In the genomic region with DNA sequence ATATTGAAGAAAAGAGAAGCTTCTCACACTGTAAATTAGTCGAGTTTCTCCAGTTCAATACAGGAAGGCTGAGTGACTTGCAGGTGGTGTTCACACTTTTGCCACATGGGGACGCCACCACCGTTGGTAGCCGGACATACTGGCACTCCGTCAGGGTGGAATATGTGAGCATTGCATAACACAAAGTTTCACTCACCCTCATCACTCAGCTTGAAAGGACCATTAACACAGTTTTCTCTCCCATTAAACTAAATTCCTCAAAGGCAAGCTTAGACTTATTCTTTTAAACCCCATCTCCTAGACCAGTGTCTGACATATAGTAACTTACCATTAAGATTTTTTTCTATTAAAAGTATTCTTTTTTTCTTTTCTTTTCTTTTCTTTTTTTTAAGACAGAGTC, we compare ENCODE assay signal across 1 cellular context.
A peak's percentile ranks its signal among the peaks of the same experiment; 100 is the strongest.
TF ChIP-seq lines count a peak whose summit lies in the region.

No MANE protein-coding gene starts in this region.

TF ChIP-seq in HepG2, 621 proteins besides CTCF, POLR2A, EP300 and RAD21 (continued from another document and continues in another):
- no peak for TF ChIP-seq ZFP36L1 (CRISPR knock-in tag; IDR thresholded peaks at IDR 0.05)
- TF ChIP-seq ZNF318 (CRISPR knock-in tag; IDR thresholded peaks at IDR 0.05): no peak
- no peak for TF ChIP-seq ZNF414 (CRISPR knock-in tag; IDR thresholded peaks at IDR 0.05)
- no peak for TF ChIP-seq ZNF180 (CRISPR knock-in tag; IDR thresholded peaks at IDR 0.05; ENCODE audit: borderline replicate concordance, low read depth)
- TF ChIP-seq, protein P1, sequence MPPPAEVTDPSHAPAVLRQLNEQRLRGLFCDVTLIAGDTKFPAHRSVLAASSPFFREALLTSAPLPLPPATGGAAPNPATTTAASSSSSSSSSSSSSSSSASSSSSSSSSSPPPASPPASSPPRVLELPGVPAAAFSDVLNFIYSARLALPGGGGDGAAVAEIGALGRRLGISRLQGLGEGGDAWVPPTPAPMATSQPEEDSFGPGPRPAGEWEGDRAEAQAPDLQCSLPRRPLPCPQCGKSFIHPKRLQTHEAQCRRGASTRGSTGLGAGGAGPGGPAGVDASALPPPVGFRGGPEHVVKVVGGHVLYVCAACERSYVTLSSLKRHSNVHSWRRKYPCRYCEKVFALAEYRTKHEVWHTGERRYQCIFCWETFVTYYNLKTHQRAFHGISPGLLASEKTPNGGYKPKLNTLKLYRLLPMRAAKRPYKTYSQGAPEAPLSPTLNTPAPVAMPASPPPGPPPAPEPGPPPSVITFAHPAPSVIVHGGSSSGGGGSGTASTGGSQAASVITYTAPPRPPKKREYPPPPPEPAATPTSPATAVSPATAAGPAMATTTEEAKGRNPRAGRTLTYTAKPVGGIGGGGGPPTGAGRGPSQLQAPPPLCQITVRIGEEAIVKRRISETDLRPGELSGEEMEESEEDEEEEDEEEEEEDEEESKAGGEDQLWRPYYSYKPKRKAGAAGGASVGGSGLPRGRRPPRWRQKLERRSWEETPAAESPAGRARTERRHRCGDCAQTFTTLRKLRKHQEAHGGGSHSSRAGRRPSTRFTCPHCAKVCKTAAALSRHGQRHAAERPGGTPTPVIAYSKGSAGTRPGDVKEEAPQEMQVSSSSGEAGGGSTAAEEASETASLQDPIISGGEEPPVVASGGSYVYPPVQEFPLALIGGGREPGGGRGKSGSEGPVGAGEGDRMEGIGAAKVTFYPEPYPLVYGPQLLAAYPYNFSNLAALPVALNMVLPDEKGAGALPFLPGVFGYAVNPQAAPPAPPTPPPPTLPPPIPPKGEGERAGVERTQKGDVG (CRISPR knock-in tag; IDR thresholded peaks at IDR 0.05; ENCODE audit: borderline replicate concordance): no peak
- TF ChIP-seq ZSCAN22 (CRISPR knock-in tag; IDR thresholded peaks at IDR 0.05): no peak
- peak; percentile 21; the same call in 1 of the 2 replicates for TF ChIP-seq HNF4A (CRISPR knock-in tag; IDR thresholded peaks at IDR 0.05)
- TF ChIP-seq ZNF136 (CRISPR knock-in tag; IDR thresholded peaks at IDR 0.05; ENCODE audit: low read depth): no peak
- no peak for TF ChIP-seq GTF3A (CRISPR knock-in tag; conservative IDR thresholded peaks at IDR 0.05)
- no peak for TF ChIP-seq FOXO4 (CRISPR knock-in tag; conservative IDR thresholded peaks at IDR 0.05)
- no peak for TF ChIP-seq HCFC1 (IDR thresholded peaks at IDR 0.05; ENCODE audit: low read depth, low read length)
- TF ChIP-seq ZFP90 (CRISPR knock-in tag; IDR thresholded peaks at IDR 0.05; ENCODE audit: borderline replicate concordance): no peak
- TF ChIP-seq MEIS2 (CRISPR knock-in tag; IDR thresholded peaks at IDR 0.05): no peak
- TF ChIP-seq FOXK1 (CRISPR knock-in tag; IDR thresholded peaks at IDR 0.05; ENCODE audit: borderline replicate concordance, low read depth): 0 out of 2 replicates have a peak, but pooled peaks have one; percentile 20
- TF ChIP-seq, protein P2, sequence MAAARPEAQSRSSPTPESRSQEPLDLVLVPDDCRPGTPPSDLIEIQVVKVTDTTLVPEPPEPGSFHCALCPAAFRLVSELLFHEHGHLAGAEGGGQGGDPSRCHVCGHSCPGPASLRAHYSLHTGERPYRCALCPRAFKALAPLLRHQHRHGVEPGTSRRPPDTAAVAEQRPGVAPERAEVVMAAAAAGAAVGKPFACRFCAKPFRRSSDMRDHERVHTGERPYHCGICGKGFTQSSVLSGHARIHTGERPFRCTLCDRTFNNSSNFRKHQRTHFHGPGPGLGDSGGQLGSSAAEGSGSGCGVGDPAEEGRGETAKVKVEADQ (CRISPR knock-in tag; IDR thresholded peaks at IDR 0.05; ENCODE audit: borderline replicate concordance): no peak
- TF ChIP-seq ZNF770 (CRISPR knock-in tag; IDR thresholded peaks at IDR 0.05): no peak
- no peak for TF ChIP-seq NFAT5 (CRISPR knock-in tag; IDR thresholded peaks at IDR 0.05)
- TF ChIP-seq ZNF501 (CRISPR knock-in tag; IDR thresholded peaks at IDR 0.05): no peak
- 0 out of 2 replicates have a peak, but pooled peaks have one; percentile 20 for TF ChIP-seq ZNF335 (CRISPR knock-in tag; IDR thresholded peaks at IDR 0.05)
- no peak for TF ChIP-seq PBX3 (CRISPR knock-in tag; IDR thresholded peaks at IDR 0.05; ENCODE audit: borderline replicate concordance)
- TF ChIP-seq PCBP1 (IDR thresholded peaks at IDR 0.05; ENCODE audit: borderline replicate concordance, low read depth, low read length): no peak
- TF ChIP-seq ZNF747 (CRISPR knock-in tag; IDR thresholded peaks at IDR 0.05; ENCODE audit: borderline replicate concordance): no peak
- 0 out of 2 replicates have a peak, but pooled peaks have one; percentile 22 for TF ChIP-seq ZNF510 (CRISPR knock-in tag; IDR thresholded peaks at IDR 0.05; ENCODE audit: low read depth)
